In the genomic region with DNA sequence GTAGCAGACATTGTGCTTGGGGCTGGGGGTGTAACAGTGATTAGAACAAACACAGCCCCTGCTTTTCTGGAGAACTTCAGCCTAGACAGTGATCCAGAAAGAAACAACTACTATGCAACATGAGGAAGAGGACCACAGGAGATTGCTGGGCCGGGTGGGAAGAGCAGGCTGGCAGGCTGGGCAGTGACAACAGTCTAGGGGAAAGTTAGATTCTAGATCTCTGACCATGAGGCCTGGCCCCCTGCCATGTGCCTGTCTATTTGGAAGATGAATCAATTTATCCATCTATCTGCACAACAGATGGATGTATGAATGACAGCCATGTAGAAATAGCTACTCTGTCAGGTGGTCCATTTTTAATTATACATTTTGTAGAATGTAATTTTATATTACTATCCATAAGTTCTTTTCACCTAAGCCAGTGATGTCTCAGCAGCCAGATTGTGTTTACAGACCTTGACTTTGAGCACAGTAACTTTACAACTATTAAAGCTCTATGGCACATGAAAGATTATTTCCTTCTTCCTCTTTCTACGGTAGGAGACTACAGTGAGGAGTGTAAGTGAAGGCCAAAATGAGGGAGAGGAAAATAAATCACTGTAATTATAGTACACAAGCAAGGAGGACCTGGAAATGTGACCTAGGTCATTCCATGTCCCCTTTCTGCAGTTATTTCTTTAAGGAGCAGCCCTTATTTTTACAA, we compare ENCODE assay signal across 16 cellular contexts. TPM values are rescaled to one million over a fixed set of nuclear protein-coding genes. Genes with fewer than 3 reads are reported as not detected.
"Had no signal": no experiment of that assay in that cellular context is flagged by ENCODE, and none has a peak within 500 bp of the region (broad histone marks: within the 10 kb centered on the region; RNA-seq: fewer than 3 reads in every experiment).

No MANE protein-coding gene starts in this region.

- DNase-seq: esophagus squamous epithelium; foreskin fibroblast; glutamatergic neuron; nucleus accumbens; sigmoid colon; stimulated activated naive CD4-positive, alpha-beta T cell; stomach; substantia nigra; trophoblast cell had no signal

- H3K4me2 ChIP-seq: neural progenitor cell had no signal

- ATAC-seq: gastroesophageal sphincter; natural killer cell treated with Interleukin-12 subunit alpha and Interleukin-12 subunit beta and Interleukin-15 and Interleukin-18, amount 100 ng/mL, for 72 hours had no signal

- H3K27ac ChIP-seq: esophagus squamous epithelium, gastroesophageal sphincter, neural progenitor cell, sigmoid colon, skin epidermis, thoracic aorta had no signal

- H2AFZ ChIP-seq: neural progenitor cell had no signal

- H3K27me3 ChIP-seq: neural progenitor cell, stomach had no signal

- H3K4me3 ChIP-seq: esophagus squamous epithelium, gastroesophageal sphincter, neural progenitor cell, sigmoid colon, skin epidermis, stomach, thoracic aorta had no signal

- H3K4me1 ChIP-seq: gastroesophageal sphincter, neural progenitor cell, sigmoid colon had no signal

- H3K36me3 ChIP-seq: esophagus squamous epithelium, gastroesophageal sphincter, neural progenitor cell, sigmoid colon, stomach, thoracic aorta had no signal

- H3K9ac ChIP-seq: neural progenitor cell had no signal

RNA-seq across cellular contexts. Expression of gene CLIC6, which starts 15.5 kb away (rescaled TPM):
- total RNA-seq: lung microvascular endothelial cell, pulmonary artery endothelial cell had no signal
